Comparison of ENCODE assay signal across 10 cellular contexts in genomic region chr1:50418600-50419109, GRCh38. TPM values are rescaled to one million over a fixed set of nuclear protein-coding genes. Genes with fewer than 3 reads are reported as not detected.
DNase-seq lines count a peak whose midpoint lies in the region; ATAC-seq and TF ChIP-seq lines count a peak whose summit lies in the region.
"Had no signal": no experiment of that assay in that cellular context is flagged by ENCODE, and none has a peak within 500 bp of the region (broad histone marks: within the 10 kb centered on the region; RNA-seq: fewer than 3 reads in every experiment).

No MANE protein-coding gene starts in this region.

- H3K27ac ChIP-seq in tibial nerve (no peak overlapping the region), caudate nucleus (ENCODE audit: low read depth, low read length) (no peak overlapping the region)

- WGBS in tibial nerve, 2 donors, result 0 to 1% methylated on average over 32 to 34 of the region's 64 CpGs

- no peaks in the 10 kb centered on the region for H3K36me3 Mint-ChIP-seq in activated T-cell treated with anti-CD3 and anti-CD28 coated beads, Interleukin-2, amount 50 U/mL, for 24 hours (ENCODE audit: low read depth)
- peaks cover 10% of the 10 kb centered on the region for H3K36me3 Mint-ChIP-seq in endothelial cell (ENCODE audit: low read depth, unreplicated experiment)

- intact Hi-C loops in mucosa of descending colon (cut with DNase I, micrococcal nuclease), result no loop called here

- no peak for TF ChIP-seq EP300 in tibial nerve (IDR thresholded peaks at IDR 0.05)

- TF ChIP-seq CTCF in endothelial cell (IDR thresholded peaks at IDR 0.05; ENCODE audit: unreplicated experiment) (no peak), mucosa of descending colon (IDR thresholded peaks at IDR 0.05) (no peak), tibial nerve (IDR thresholded peaks at IDR 0.05) (no peak)

- no peak for TF ChIP-seq POLR2A in tibial nerve (IDR thresholded peaks at IDR 0.05)

- H3K27ac Mint-ChIP-seq in activated T-cell treated with anti-CD3 and anti-CD28 coated beads, Interleukin-2, amount 50 U/mL, for 24 hours, result peak overlapping the region; percentile 47
- H3K27ac Mint-ChIP-seq in endothelial cell (ENCODE audit: unreplicated experiment), result no peak overlapping the region

- peaks cover 85% of the 10 kb centered on the region for H3K27me3 Mint-ChIP-seq in activated T-cell treated with anti-CD3 and anti-CD28 coated beads, Interleukin-2, amount 50 U/mL, for 24 hours
- peaks cover 52% of the 10 kb centered on the region for H3K27me3 Mint-ChIP-seq in endothelial cell (ENCODE audit: unreplicated experiment)

- H3K4me1 ChIP-seq in mucosa of descending colon (ENCODE audit: low read depth), result peaks cover 24% of the 10 kb centered on the region
- peaks cover 0 to 86% (median 34%) of the 10 kb centered on the region in 4 donors for H3K4me1 ChIP-seq in tibial nerve

- H3K4me3 Mint-ChIP-seq in activated T-cell treated with anti-CD3 and anti-CD28 coated beads, Interleukin-2, amount 50 U/mL, for 24 hours, result no peak overlapping the region
- H3K4me3 Mint-ChIP-seq in endothelial cell (ENCODE audit: unreplicated experiment), result no peak overlapping the region

- no peaks in the 10 kb centered on the region for H3K9me3 Mint-ChIP-seq in activated T-cell treated with anti-CD3 and anti-CD28 coated beads, Interleukin-2, amount 50 U/mL, for 24 hours
- H3K9me3 Mint-ChIP-seq in endothelial cell (ENCODE audit: unreplicated experiment), result no peaks in the 10 kb centered on the region

- H3K4me3 ChIP-seq in mucosa of descending colon, result no peak overlapping the region
- H3K4me3 ChIP-seq in tibial nerve, result peak overlapping the region in 3 of 4 donors; percentile 7 to 45 (median 27)

- peaks cover 11 to 97% of the 10 kb centered on the region in 2 donors for H3K27me3 ChIP-seq in tibial nerve

- peak; percentile 34 for DNase-seq in activated T-cell treated with anti-CD3 and anti-CD28 coated beads, Interleukin-2, amount 50 U/mL, for 24 hours
- DNase-seq in activated T-cell treated with anti-CD3 and anti-CD28 coated beads, Interleukin-2, amount 50 U/mL, for 1 hour, result no peak
- DNase-seq in endothelial cell (ENCODE audit: low spot score), result peak; percentile 35
- no peak for DNase-seq in mucosa of descending colon
- DNase-seq in tibial nerve (ENCODE audit: low spot score in 2 of 2), result no peak
- no peak for DNase-seq in caudate nucleus (lab: John Stamatoyannopoulos, UW)
- DNase-seq in NCI-H2171 (lab: John Stamatoyannopoulos, UW), result no peak
- DNase-seq in NOMO-1 treated with DMSO at 0.1 percent for 48 hours (lab: John Stamatoyannopoulos, UW; ENCODE audit: unreplicated experiment), result no peak
- DNase-seq: KBM-7, small intestine had no signal

- peak; percentile 14 for ATAC-seq in mucosa of descending colon

- peaks cover 49% of the 10 kb centered on the region for H3K4me1 Mint-ChIP-seq in activated T-cell treated with anti-CD3 and anti-CD28 coated beads, Interleukin-2, amount 50 U/mL, for 24 hours (ENCODE audit: low read depth)
- H3K4me1 Mint-ChIP-seq in endothelial cell (ENCODE audit: unreplicated experiment), result peaks cover 30% of the 10 kb centered on the region

- no peaks in the 10 kb centered on the region for H3K36me3 ChIP-seq in mucosa of descending colon (ENCODE audit: low read depth)
- H3K36me3 ChIP-seq in tibial nerve, result no peaks in the 10 kb centered on the region

- no peaks in the 10 kb centered on the region for H3K9me3 ChIP-seq in mucosa of descending colon
- H3K9me3 ChIP-seq in tibial nerve, result peaks cover 0 to 5% (median 0%) of the 10 kb centered on the region in 4 donors

RNA-seq across cellular contexts. Expression of gene DMRTA2, which starts 4.6 kb away (rescaled TPM):
- total RNA-seq in endothelial cell (ENCODE audit: unreplicated experiment) (not detected), mucosa of descending colon (not detected), tibial nerve (not detected)

Comparison
In these comparisons a context has a peak if more than half of its experiments do, and no peak if none do; other contexts are left out.
1. DNase-seq: peak in activated T-cell treated with anti-CD3 and anti-CD28 coated beads, Interleukin-2, amount 50 U/mL, for 24 hours (single experiment) and endothelial cell (single experiment); none in activated T-cell treated with anti-CD3 and anti-CD28 coated beads, Interleukin-2, amount 50 U/mL, for 1 hour (single experiment), mucosa of descending colon (0 of 3), tibial nerve (0 of 2), caudate nucleus (0 of 61), NCI-H2171 (single experiment) and NOMO-1 treated with DMSO at 0.1 percent for 48 hours (single experiment).